In the genomic region with DNA sequence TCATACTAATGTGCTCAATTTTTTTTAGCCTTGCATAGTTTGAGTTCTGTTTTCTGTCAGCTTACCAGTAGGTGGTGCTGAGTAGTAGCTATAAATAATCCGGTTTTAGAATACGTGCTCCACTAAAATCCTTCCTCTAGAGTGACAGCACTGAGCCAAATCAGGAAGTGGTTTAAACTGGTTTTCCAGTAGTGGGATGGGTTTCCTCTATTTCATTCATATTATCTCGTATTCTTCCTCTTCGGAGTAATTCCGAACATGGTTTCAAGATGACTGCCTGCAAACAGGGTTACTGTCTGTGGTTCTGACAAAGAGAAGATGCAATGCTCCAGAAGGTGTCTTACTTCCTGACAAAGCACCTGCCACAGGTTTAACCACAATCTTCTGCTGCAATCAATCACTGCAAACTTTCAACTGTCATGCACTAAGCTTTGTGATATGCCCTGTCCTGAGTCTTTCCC, we compare ENCODE assay signal across 1 cellular context.
TF ChIP-seq lines count a peak whose summit lies in the region.

No MANE protein-coding gene starts in this region.

TF ChIP-seq in IMR-90, 13 proteins besides CTCF, POLR2A, EP300 and RAD21 (continued from another document):
- TF ChIP-seq MAFK (IDR thresholded peaks at IDR 0.05; ENCODE audit: low read depth, low read length) (no peak), FOS (IDR thresholded peaks at IDR 0.05; ENCODE audit: low read depth, low read length) (no peak), CHD1 (IDR thresholded peaks at IDR 0.05; ENCODE audit: low read depth, low read length) (no peak), MAZ (IDR thresholded peaks at IDR 0.05; ENCODE audit: borderline replicate concordance, low read depth, low read length) (no peak), RCOR1 (IDR thresholded peaks at IDR 0.05; ENCODE audit: insufficient replicate concordance, low read length) (no peak)
TF ChIP-seq in IMR-90: peak in this region for 0.
